ENCODE assay signal across 8 cellular contexts in the genomic region with DNA sequence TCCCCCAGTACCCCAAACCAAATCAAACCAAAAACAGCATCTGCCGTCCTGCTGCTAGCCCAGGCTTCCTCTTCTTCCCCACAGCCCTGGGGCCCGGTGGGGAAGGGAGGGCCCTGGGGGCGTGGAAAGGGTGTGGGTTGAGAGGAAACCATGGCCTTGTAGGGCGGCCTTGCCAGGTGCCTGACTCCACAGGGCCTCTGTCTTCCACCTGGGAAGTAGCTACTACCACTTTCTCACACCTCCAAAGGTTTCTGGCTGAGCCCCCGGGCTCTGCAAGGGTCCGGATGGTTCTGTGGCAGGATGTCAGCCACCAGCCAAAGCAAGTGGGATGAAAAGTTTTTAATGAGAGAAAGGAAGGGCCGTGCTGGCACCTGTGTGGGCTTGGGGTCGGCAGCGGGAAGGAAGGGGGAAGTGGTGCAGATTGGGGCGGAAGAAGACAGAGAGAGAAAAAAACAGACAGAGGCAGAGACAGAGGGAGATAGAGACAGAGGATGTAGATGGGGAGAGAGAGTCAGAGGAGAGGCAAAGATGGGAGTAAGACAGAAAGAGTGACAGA. TPM values are rescaled to one million over a fixed set of nuclear protein-coding genes. Genes with fewer than 3 reads are reported as not detected.
DNase-seq lines count a peak whose midpoint lies in the region; ATAC-seq and TF ChIP-seq lines count a peak whose summit lies in the region.

No MANE protein-coding gene starts in this region.

- POLR2A ChIA-PET in activated CD4-positive, alpha-beta memory T cell treated with anti-CD3 and anti-CD28 coated beads for 36 hours (lab: Charles Lee) = no interaction called here

- H3K4me3 Mint-ChIP-seq in activated CD4-positive, alpha-beta memory T cell treated with anti-CD3 and anti-CD28 coated beads for 36 hours = peak overlapping the region; percentile 48
- peak overlapping the region; percentile 75 to 85 (median 80) for H3K4me3 Mint-ChIP-seq in immature natural killer cell

- peaks cover 42% of the 10 kb centered on the region for H3K4me1 Mint-ChIP-seq in activated CD4-positive, alpha-beta memory T cell treated with anti-CD3 and anti-CD28 coated beads for 36 hours (ENCODE audit: low read depth)
- peaks cover 90 to 91% of the 10 kb centered on the region in 2 donors for H3K4me1 Mint-ChIP-seq in immature natural killer cell

- TF ChIP-seq CTCF in dorsolateral prefrontal cortex (IDR thresholded peaks at IDR 0.05 in 54 of 56, conservative IDR thresholded peaks at IDR 0.05 in 2 of 56; ENCODE audit: low read depth in 1 of 56, partially characterized antibody in 56 of 56) = no peak

- intact Hi-C loops in activated CD4-positive, alpha-beta memory T cell treated with anti-CD3 and anti-CD28 coated beads for 36 hours (cut with micrococcal nuclease) = no loop called here
- intact Hi-C loops in dorsolateral prefrontal cortex (cut with DNase I) = no loop called here

- DNase-seq in activated CD4-positive, alpha-beta memory T cell treated with anti-CD3 and anti-CD28 coated beads for 36 hours = peak; percentile 77
- DNase-seq in immature natural killer cell = peak; percentile 54 to 66 (median 58)
- DNase-seq in dorsolateral prefrontal cortex = no peak
- DNase-seq in cortex of kidney (lab: John Stamatoyannopoulos, UW) = no peak
- no peak for DNase-seq in NCI-H146 (lab: John Stamatoyannopoulos, UW)

- H3K27me3 ChIP-seq in dorsolateral prefrontal cortex = no peaks in the 10 kb centered on the region

- H3K27ac Mint-ChIP-seq in activated CD4-positive, alpha-beta memory T cell treated with anti-CD3 and anti-CD28 coated beads for 36 hours = peak overlapping the region; percentile 84
- H3K27ac Mint-ChIP-seq in immature natural killer cell = peak overlapping the region; percentile 90 to 97 (median 95)

- no peak overlapping the region for H3K4me3 ChIP-seq in dorsolateral prefrontal cortex

- ATAC-seq in GM18909 (IDR thresholded peaks at IDR 0.05; ENCODE audit: poor library complexity, unreplicated experiment) (peak; percentile 68), HG03520 (IDR thresholded peaks at IDR 0.05; ENCODE audit: unreplicated experiment) (peak; percentile 51), HG03159 (IDR thresholded peaks at IDR 0.05; ENCODE audit: unreplicated experiment) (no peak)

- H3K27ac ChIP-seq in dorsolateral prefrontal cortex = peak overlapping the region in 2 of 59 donors; percentile 1 to 16

- peaks cover 7% of the 10 kb centered on the region for H3K36me3 Mint-ChIP-seq in activated CD4-positive, alpha-beta memory T cell treated with anti-CD3 and anti-CD28 coated beads for 36 hours
- H3K36me3 Mint-ChIP-seq in immature natural killer cell = peaks cover 12 to 36% (median 24%) of the 10 kb centered on the region in 3 donors

- H3K9me3 Mint-ChIP-seq in activated CD4-positive, alpha-beta memory T cell treated with anti-CD3 and anti-CD28 coated beads for 36 hours = no peaks in the 10 kb centered on the region
- H3K9me3 Mint-ChIP-seq in immature natural killer cell = no peaks in the 10 kb centered on the region

- CTCF ChIA-PET in activated CD4-positive, alpha-beta memory T cell treated with anti-CD3 and anti-CD28 coated beads for 36 hours (lab: Charles Lee) = no interaction called here

- H3K27me3 Mint-ChIP-seq in activated CD4-positive, alpha-beta memory T cell treated with anti-CD3 and anti-CD28 coated beads for 36 hours = no peaks in the 10 kb centered on the region
- H3K27me3 Mint-ChIP-seq in immature natural killer cell (ENCODE audit: low read depth in 3 of 3) = peaks cover 2 to 8% (median 3%) of the 10 kb centered on the region in 3 donors

RNA-seq across cellular contexts. Expression of gene TPST2, which starts 10.5 kb away (rescaled TPM):
- 10 to 100 TPM; 27.9 to 31.2 TPM for total RNA-seq in activated CD4-positive, alpha-beta memory T cell treated with anti-CD3 and anti-CD28 coated beads for 36 hours
- polyA plus RNA-seq in immature natural killer cell = 100 to 1,000 TPM; 352 to 519 (median 512) TPM
- 10 to 100 TPM; 17.2 to 54.7 (median 31.9) TPM for total RNA-seq in dorsolateral prefrontal cortex

RNA-seq across cellular contexts. Expression of gene CRYBB1, which starts 38.4 kb away (rescaled TPM):
- under 1 TPM in 1 of 2 experiments, not detected in 1; 0.48 TPM for total RNA-seq in activated CD4-positive, alpha-beta memory T cell treated with anti-CD3 and anti-CD28 coated beads for 36 hours
- polyA plus RNA-seq in immature natural killer cell = not detected
- total RNA-seq in dorsolateral prefrontal cortex = 1 to 10 TPM in 78 of 120 experiments, under 1 TPM in 27, not detected in 15; 0.47 to 4.9 (median 1.6) TPM

RNA-seq across cellular contexts. Expression of gene CRYBA4, which starts 42.4 kb away (rescaled TPM):
- total RNA-seq in activated CD4-positive, alpha-beta memory T cell treated with anti-CD3 and anti-CD28 coated beads for 36 hours = under 1 TPM in 1 of 2 experiments, not detected in 1; 0.36 TPM
- polyA plus RNA-seq in immature natural killer cell = under 1 TPM in 2 of 3 donors, not detected in 1; 0.46 to 0.95 TPM
- 1 to 10 TPM in 3 of 120 experiments, under 1 TPM in 4, not detected in 113; 0.62 to 1.3 (median 0.96) TPM for total RNA-seq in dorsolateral prefrontal cortex

Comparison
In these comparisons a context has a peak if more than half of its experiments do, and no peak if none do; other contexts are left out.
1. DNase-seq: peak in activated CD4-positive, alpha-beta memory T cell treated with anti-CD3 and anti-CD28 coated beads for 36 hours (single experiment) and immature natural killer cell (3 of 3); none in dorsolateral prefrontal cortex (0 of 10), cortex of kidney (single experiment) and NCI-H146 (single experiment).